8 cellular contexts compared by ENCODE assay signal in genomic region chr6:5025911-5026819, GRCh38. TPM values are rescaled to one million over a fixed set of nuclear protein-coding genes. Genes with fewer than 3 reads are reported as not detected.
DNase-seq lines count a peak whose midpoint lies in the region; ATAC-seq and TF ChIP-seq lines count a peak whose summit lies in the region.

No MANE protein-coding gene starts in this region.

- TF ChIP-seq CTCF in hepatocyte (IDR thresholded peaks at IDR 0.05; ENCODE audit: poor library complexity), result peak; percentile 27
- peak; percentile 28 for TF ChIP-seq CTCF in progenitor cell of endocrine pancreas (IDR thresholded peaks at IDR 0.05; ENCODE audit: unreplicated experiment)

- no peaks in the 10 kb centered on the region for H3K9me3 ChIP-seq in hepatocyte (ENCODE audit: low read depth)
- no peaks in the 10 kb centered on the region for H3K9me3 ChIP-seq in Karpas-422 (ENCODE audit: low read length)

- H3K4me3 Mint-ChIP-seq in activated naive CD8-positive, alpha-beta T cell treated with anti-CD3 and anti-CD28 coated beads, Interleukin-2, amount 50 U/mL, for 24 hours, result peak overlapping the region; percentile 79
- peak overlapping the region; percentile 74 for H3K4me3 Mint-ChIP-seq in progenitor cell of endocrine pancreas (ENCODE audit: low read depth)

- peaks cover 20% of the 10 kb centered on the region for H3K4me1 Mint-ChIP-seq in activated naive CD8-positive, alpha-beta T cell treated with anti-CD3 and anti-CD28 coated beads, Interleukin-2, amount 50 U/mL, for 24 hours
- peaks cover 9% of the 10 kb centered on the region for H3K4me1 Mint-ChIP-seq in progenitor cell of endocrine pancreas (ENCODE audit: low read depth)

- H3K9ac ChIP-seq in Karpas-422 (ENCODE audit: low read length), result no peak overlapping the region

- peaks cover 6% of the 10 kb centered on the region for H3K36me3 Mint-ChIP-seq in activated naive CD8-positive, alpha-beta T cell treated with anti-CD3 and anti-CD28 coated beads, Interleukin-2, amount 50 U/mL, for 24 hours (ENCODE audit: low read depth)
- H3K36me3 Mint-ChIP-seq in progenitor cell of endocrine pancreas (ENCODE audit: insufficient read depth), result no peaks in the 10 kb centered on the region

- no peaks in the 10 kb centered on the region for H3K27me3 ChIP-seq in hepatocyte
- no peaks in the 10 kb centered on the region for H3K27me3 ChIP-seq in Karpas-422 (ENCODE audit: low read length)

- 5% methylated on average over 33 of the region's 35 CpGs for WGBS in hepatocyte (ENCODE audit: low lambda C conversion rate, missing lambda C conversion rate)

- no peak for ATAC-seq in activated naive CD8-positive, alpha-beta T cell treated with anti-CD3 and anti-CD28 coated beads, Interleukin-2, amount 50 U/mL, for 24 hours

- H3K79me2 ChIP-seq in hepatocyte (no peaks in the 10 kb centered on the region), Karpas-422 (ENCODE audit: low read length) (no peaks in the 10 kb centered on the region)

- peak overlapping the region; percentile 78 for H3K4me2 ChIP-seq in hepatocyte
- no peak overlapping the region for H3K4me2 ChIP-seq in Karpas-422 (ENCODE audit: low read depth, low read length, poor library complexity, severe bottlenecking)

- peak overlapping the region; percentile 22 for H3K27ac Mint-ChIP-seq in activated naive CD8-positive, alpha-beta T cell treated with anti-CD3 and anti-CD28 coated beads, Interleukin-2, amount 50 U/mL, for 24 hours
- H3K27ac Mint-ChIP-seq in progenitor cell of endocrine pancreas, result peak overlapping the region; percentile 92

- H3K4me3 ChIP-seq in hepatocyte, result peak overlapping the region; percentile 29
- no peak overlapping the region for H3K4me3 ChIP-seq in Karpas-422 (ENCODE audit: low read length)

- H4K20me1 ChIP-seq in hepatocyte (ENCODE audit: insufficient read depth, poor library complexity, severe bottlenecking) (no peaks in the 10 kb centered on the region), Karpas-422 (ENCODE audit: insufficient read depth, low read depth, low read length) (no peaks in the 10 kb centered on the region)

- H3K4me1 ChIP-seq in hepatocyte (ENCODE audit: insufficient read depth) (peaks cover 6% of the 10 kb centered on the region), Karpas-422 (ENCODE audit: low read length) (no peaks in the 10 kb centered on the region)

- H3K27ac ChIP-seq in hepatocyte, result peak overlapping the region; percentile 76
- H3K27ac ChIP-seq in Karpas-422 (ENCODE audit: low read length), result no peak overlapping the region

- H3K9me2 ChIP-seq in hepatocyte (replicated peaks; ENCODE audit: insufficient read depth) (no peaks in the 10 kb centered on the region), Karpas-422 (replicated peaks; ENCODE audit: insufficient read depth, low read length) (no peaks in the 10 kb centered on the region)

- H3K36me3 ChIP-seq in hepatocyte (replicated peaks; ENCODE audit: insufficient read depth, low read depth) (no peaks in the 10 kb centered on the region), Karpas-422 (ENCODE audit: insufficient read depth, low read length) (no peaks in the 10 kb centered on the region)

- peaks cover 3% of the 10 kb centered on the region for H3K9me3 Mint-ChIP-seq in activated naive CD8-positive, alpha-beta T cell treated with anti-CD3 and anti-CD28 coated beads, Interleukin-2, amount 50 U/mL, for 24 hours
- H3K9me3 Mint-ChIP-seq in progenitor cell of endocrine pancreas (ENCODE audit: low read depth), result no peaks in the 10 kb centered on the region

- DNase-seq in DMS53 treated with DMSO at 0.1 percent for 48 hours (lab: John Stamatoyannopoulos, UW; ENCODE audit: unreplicated experiment), result peak; percentile 54
- DNase-seq in NCI-H2107 (lab: John Stamatoyannopoulos, UW), result peak; percentile 33
- DNase-seq in activated naive CD8-positive, alpha-beta T cell treated with anti-CD3 and anti-CD28 coated beads, Interleukin-2, amount 50 U/mL, for 24 hours, result no peak
- DNase-seq in hepatocyte (ENCODE audit: low spot score), result peak; percentile 78
- peak; percentile 31 for DNase-seq in progenitor cell of endocrine pancreas (ENCODE audit: low spot score, unreplicated experiment)
- no peak for DNase-seq in T1000 (lab: John Stamatoyannopoulos, UW)
- DNase-seq in Karpas-422, result no peak
- no peak for DNase-seq in NCI-H1930 (lab: John Stamatoyannopoulos, UW)

- peaks cover 3% of the 10 kb centered on the region for H3K27me3 Mint-ChIP-seq in activated naive CD8-positive, alpha-beta T cell treated with anti-CD3 and anti-CD28 coated beads, Interleukin-2, amount 50 U/mL, for 24 hours
- no peaks in the 10 kb centered on the region for H3K27me3 Mint-ChIP-seq in progenitor cell of endocrine pancreas

- peak overlapping the region; percentile 93 for H2AFZ ChIP-seq in hepatocyte
- no peak overlapping the region for H2AFZ ChIP-seq in Karpas-422 (ENCODE audit: low read length)

RNA-seq across cellular contexts. Expression of gene RPP40, which starts 22.3 kb away (rescaled TPM):
- total RNA-seq in hepatocyte, result 6.3 and 24.8 TPM in 2 replicates
- 7.1 and 17.7 TPM in 2 replicates for polyA plus RNA-seq in hepatocyte
- 8.0 and 10.6 TPM in 2 replicates for total RNA-seq in progenitor cell of endocrine pancreas
- total RNA-seq in Karpas-422 (2014; rRNA removed; shearing (Covaris generic); ENCODE audit: low replicate concordance), result 11.4 and 30.3 TPM in 2 replicates

RNA-seq across cellular contexts. Expression of gene PPP1R3G, which starts 59.0 kb away (rescaled TPM):
- total RNA-seq in hepatocyte, result 0.47 and 0.48 TPM in 2 replicates
- 0.18 and 0.82 TPM in 2 replicates for polyA plus RNA-seq in hepatocyte
- 0.07 TPM in 1 of 2 replicates, not detected in the other for total RNA-seq in progenitor cell of endocrine pancreas
- not detected in 2 replicates for total RNA-seq in Karpas-422 (2014; rRNA removed; shearing (Covaris generic); ENCODE audit: low replicate concordance)

Comparison
In these comparisons a context has a peak if more than half of its experiments do, and no peak if none do; other contexts are left out.
1. DNase-seq: peak in DMS53 treated with DMSO at 0.1 percent for 48 hours (single experiment), NCI-H2107 (single experiment), hepatocyte (single experiment) and progenitor cell of endocrine pancreas (single experiment); none in activated naive CD8-positive, alpha-beta T cell treated with anti-CD3 and anti-CD28 coated beads, Interleukin-2, amount 50 U/mL, for 24 hours (single experiment), T1000 (single experiment), Karpas-422 (single experiment) and NCI-H1930 (0 of 2).